ENCODE assay signal across 8 cellular contexts in the genomic region with DNA sequence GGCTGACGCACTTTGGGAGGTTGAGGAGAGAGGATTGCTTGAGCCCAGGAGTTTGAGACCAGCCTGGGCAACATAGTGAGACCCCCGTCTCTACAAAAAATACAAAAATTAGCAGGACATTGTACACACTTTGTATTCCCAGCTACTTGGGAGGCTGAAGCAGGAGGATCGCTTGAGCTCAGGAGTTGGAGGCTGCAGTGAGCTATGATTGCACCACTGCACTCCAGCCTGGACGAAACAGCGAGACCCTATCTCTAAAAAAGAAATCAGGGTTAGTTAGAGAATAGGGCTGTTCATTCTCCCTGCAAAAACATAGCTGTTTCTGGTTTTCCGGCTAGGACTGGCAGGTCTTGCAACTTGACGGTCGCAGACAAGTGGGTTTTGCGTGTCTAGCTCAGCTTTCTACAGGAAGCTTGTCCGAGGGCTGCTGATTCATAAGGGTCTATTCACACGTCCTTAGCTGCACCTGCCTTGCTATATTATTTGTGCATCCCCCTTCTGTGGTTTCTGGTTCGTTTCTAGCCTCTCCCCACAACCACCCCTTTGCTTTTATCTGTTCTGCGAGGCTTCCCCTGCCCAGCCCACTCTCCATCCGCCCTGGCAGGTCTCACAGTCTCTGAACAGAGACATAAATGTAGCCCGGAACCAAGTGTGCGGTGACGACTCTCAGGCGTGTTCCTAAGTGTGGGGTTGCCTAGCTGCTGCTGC. TPM values are rescaled to one million over a fixed set of nuclear protein-coding genes. Genes with fewer than 3 reads are reported as not detected.
A peak's percentile ranks its signal among the peaks of the same experiment; 100 is the strongest.
DNase-seq lines count a peak whose midpoint lies in the region; ATAC-seq lines count a peak whose summit lies in the region.

No MANE protein-coding gene starts in this region.

- intact Hi-C loops in posterior vena cava (cut with DNase I) = no loop called here

- in situ Hi-C loops in ACHN (cut with HindIII; ENCODE audit: low pct_ligation_motif_present, low pct_unique_long_range_greater_than_20kb, low sequenced_read_pairs) = no loop called here

- DNase-seq in NCI-H2107 treated with DMSO at 0.1 percent for 48 hours (lab: John Stamatoyannopoulos, UW; ENCODE audit: unreplicated experiment) (peak; percentile 82), NCI-H2107 (lab: John Stamatoyannopoulos, UW) (no peak), T-helper 2 cell (peak in 4 of 5 experiments; percentile 28 to 99 (median 60)), ACHN (no peak), H4 (ENCODE audit: low spot score) (no peak), posterior vena cava (ENCODE audit: low spot score) (no peak)
- peak; percentile 66 for DNase-seq in central memory CD4-positive, alpha-beta T cell

- peak; percentile 93 for ATAC-seq in HG03139 (IDR thresholded peaks at IDR 0.05; ENCODE audit: unreplicated experiment)

RNA-seq across cellular contexts. Expression of a gene that starts 10.7 kb away (rescaled TPM):
- total RNA-seq in H4 (2014; rRNA removed; shearing (Covaris generic)) = not detected in 2 replicates
- total RNA-seq in posterior vena cava = 1 to 10 TPM in 1 of 2 donors, under 1 TPM in 1; 0.32 to 1.1 TPM

Comparison
In these comparisons a context has a peak if more than half of its experiments do, and no peak if none do; other contexts are left out.
1. DNase-seq: peak in NCI-H2107 treated with DMSO at 0.1 percent for 48 hours (single experiment), T-helper 2 cell (4 of 5) and central memory CD4-positive, alpha-beta T cell (single experiment); none in NCI-H2107 (single experiment), ACHN (single experiment), H4 (single experiment) and posterior vena cava (single experiment).